In the genomic region with DNA sequence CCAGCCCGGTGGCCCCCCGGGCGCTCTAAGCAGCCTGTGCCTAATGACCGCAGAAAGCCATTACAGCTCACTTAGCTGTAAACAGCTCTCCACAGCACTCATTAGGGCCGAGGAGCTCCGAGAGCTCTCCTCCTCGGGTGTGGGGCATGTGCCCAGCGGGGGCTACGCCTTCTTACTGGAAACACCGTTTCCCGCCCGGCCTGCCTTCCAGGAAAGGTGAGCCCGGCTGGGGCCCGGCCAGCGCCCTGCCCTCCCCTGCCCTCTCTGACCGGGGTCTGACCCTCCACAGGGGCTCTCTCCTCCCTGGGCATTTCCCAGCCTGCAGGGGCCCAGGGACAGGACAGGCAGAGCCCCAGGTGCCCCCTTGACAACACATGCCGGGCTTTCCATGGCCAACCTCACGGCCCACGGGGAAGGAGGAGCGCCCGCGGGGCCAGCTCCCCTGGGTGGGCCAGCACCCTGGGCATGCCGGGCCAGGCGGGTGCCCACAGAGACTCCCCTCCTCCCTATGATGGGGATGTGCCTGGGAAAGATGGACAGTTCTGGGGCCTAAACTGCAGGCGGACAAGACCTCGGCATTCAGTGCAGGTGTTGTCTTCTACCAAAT, we compare ENCODE assay signal across 16 cellular contexts.
"Had no signal": no experiment of that assay in that cellular context is flagged by ENCODE, and none has a peak within 500 bp of the region (broad histone marks: within the 10 kb centered on the region; RNA-seq: fewer than 3 reads in every experiment).

No MANE protein-coding gene starts in this region.

- H3K4me3 Mint-ChIP-seq: activated naive CD4-positive, alpha-beta T cell treated with anti-CD3 and anti-CD28 coated beads for 36 hours; activated T-cell treated with anti-CD3 and anti-CD28 coated beads, Interleukin-2, amount 50 U/mL, for 4 hours; brain; effector memory CD8-positive, alpha-beta T cell; natural killer cell treated with Interleukin-12 subunit alpha and Interleukin-12 subunit beta and Interleukin-15 and Interleukin-18, amount 100 ng/mL, for 72 hours; type B pancreatic cell had no signal

- H3K4me3 ChIP-seq: esophagus squamous epithelium, heart right ventricle, stomach had no signal

- DNase-seq: activated CD4-positive, alpha-beta T cell treated with anti-CD3 and anti-CD28 coated beads, Interleukin-2, amount 50 U/mL, for 1 hour; activated CD4-positive, CD25-positive, alpha-beta regulatory T cell treated with anti-CD3 and anti-CD28 coated beads, Interleukin-2, amount 50 U/mL, for 72 hours; activated CD8-positive, alpha-beta memory T cell treated with anti-CD3 and anti-CD28 coated beads, Interleukin-2, amount 50 U/mL, for 4 hours; activated naive CD4-positive, alpha-beta T cell treated with anti-CD3 and anti-CD28 coated beads for 36 hours; activated T-cell treated with anti-CD3 and anti-CD28 coated beads, Interleukin-2, amount 50 U/mL, for 4 hours; effector memory CD8-positive, alpha-beta T cell; esophagus squamous epithelium; heart right ventricle; nucleus accumbens; posterior cingulate gyrus; stimulated activated CD4-positive, alpha-beta T cell treated with anti-CD3 and anti-CD28 coated beads, Interleukin-2, amount 100 ng/mL, for 24 hours; stomach; T1000 had no signal

- ATAC-seq: activated T-cell treated with anti-CD3 and anti-CD28 coated beads, Interleukin-2, amount 50 U/mL, for 4 hours; effector memory CD8-positive, alpha-beta T cell; heart right ventricle; natural killer cell treated with Interleukin-12 subunit alpha and Interleukin-12 subunit beta and Interleukin-15 and Interleukin-18, amount 100 ng/mL, for 72 hours had no signal

- H3K27ac ChIP-seq: esophagus squamous epithelium, heart right ventricle, stomach had no signal

- H3K36me3 ChIP-seq: esophagus squamous epithelium, heart right ventricle, stomach had no signal

- H3K9me3 Mint-ChIP-seq: activated naive CD4-positive, alpha-beta T cell treated with anti-CD3 and anti-CD28 coated beads for 36 hours; activated T-cell treated with anti-CD3 and anti-CD28 coated beads, Interleukin-2, amount 50 U/mL, for 4 hours; effector memory CD8-positive, alpha-beta T cell; natural killer cell treated with Interleukin-12 subunit alpha and Interleukin-12 subunit beta and Interleukin-15 and Interleukin-18, amount 100 ng/mL, for 72 hours; type B pancreatic cell had no signal

- H3K27me3 Mint-ChIP-seq: brain had no signal

- H3K4me1 ChIP-seq: stomach had no signal

- H3K27ac Mint-ChIP-seq: activated naive CD4-positive, alpha-beta T cell treated with anti-CD3 and anti-CD28 coated beads for 36 hours; effector memory CD8-positive, alpha-beta T cell; natural killer cell treated with Interleukin-12 subunit alpha and Interleukin-12 subunit beta and Interleukin-15 and Interleukin-18, amount 100 ng/mL, for 72 hours; type B pancreatic cell had no signal

- H3K36me3 Mint-ChIP-seq: brain; natural killer cell treated with Interleukin-12 subunit alpha and Interleukin-12 subunit beta and Interleukin-15 and Interleukin-18, amount 100 ng/mL, for 72 hours; type B pancreatic cell had no signal

- H3K9me3 ChIP-seq: esophagus squamous epithelium, heart right ventricle, stomach had no signal
